21 cellular contexts compared by ENCODE assay signal in the genomic region with DNA sequence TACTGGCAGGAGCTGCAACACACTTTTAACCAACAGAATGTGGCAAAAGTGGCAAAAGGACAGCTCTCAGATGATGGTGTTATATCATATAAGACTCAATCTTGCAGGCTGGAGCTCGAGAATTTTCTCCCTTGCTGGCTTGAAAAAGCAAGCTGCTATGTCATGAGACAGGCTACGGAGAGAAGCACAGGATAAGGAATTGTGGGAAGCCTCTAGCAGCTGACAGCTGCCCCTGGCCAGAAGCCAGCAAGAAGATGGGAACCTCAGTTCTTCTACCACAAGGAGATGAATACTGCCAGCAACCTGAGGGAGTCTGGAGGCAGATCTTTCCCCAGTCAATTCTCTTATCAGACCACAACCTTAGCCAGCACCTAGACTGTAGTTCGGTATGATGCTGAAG. TPM values are rescaled to one million over a fixed set of nuclear protein-coding genes. Genes with fewer than 3 reads are reported as not detected.
A peak's percentile ranks its signal among the peaks of the same experiment; 100 is the strongest.
DNase-seq lines count a peak whose midpoint lies in the region; ATAC-seq and TF ChIP-seq lines count a peak whose summit lies in the region.
"Had no signal": no experiment of that assay in that cellular context is flagged by ENCODE, and none has a peak within 500 bp of the region (broad histone marks: within the 10 kb centered on the region; RNA-seq: fewer than 3 reads in every experiment).

No MANE protein-coding gene starts in this region.

- no TSS peak for BruUV-seq in Calu3 (replicated peaks; lab: Mats Ljungman, UMichigan)

- no peak for ATAC-seq in activated CD4-positive, CD25-positive, alpha-beta regulatory T cell treated with anti-CD3 and anti-CD28 coated beads, Interleukin-2, amount 50 U/mL, for 24 hours
- ATAC-seq in left cardiac atrium (peak in 1 of 2 donors; percentile 61), HG02884 (IDR thresholded peaks at IDR 0.05; ENCODE audit: unreplicated experiment) (no peak)
- ATAC-seq: stimulated activated naive CD8-positive, alpha-beta T cell treated with anti-CD3 and anti-CD28 coated beads, Interleukin-15, Interleukin-2, amounts not matched to agents 100 U/mL and 50 U/mL, for 24 hours had no signal

- no peak for TF ChIP-seq CTCF in Calu3 (IDR thresholded peaks at IDR 0.05; ENCODE audit: unreplicated experiment)

- peaks cover 7% of the 10 kb centered on the region for H3K9me3 Mint-ChIP-seq in Calu3 (ENCODE audit: low read depth, unreplicated experiment)

- H3K27ac Mint-ChIP-seq in Calu3 (ENCODE audit: unreplicated experiment): no peak overlapping the region

- H3K36me3 Mint-ChIP-seq in Calu3 (ENCODE audit: insufficient read depth, unreplicated experiment): no peaks in the 10 kb centered on the region

- peaks cover 53% of the 10 kb centered on the region for H3K27me3 Mint-ChIP-seq in Calu3 (ENCODE audit: unreplicated experiment)

- H3K4me1 Mint-ChIP-seq in Calu3 (ENCODE audit: low read depth, unreplicated experiment): no peaks in the 10 kb centered on the region

- H3K4me3 Mint-ChIP-seq in Calu3 (ENCODE audit: low read depth, unreplicated experiment): no peak overlapping the region

- intact Hi-C loops in left cardiac atrium (cut with DNase I): no loop called here
- intact Hi-C loops in posterior cingulate gyrus (cut with DNase I): no loop called here
- intact Hi-C loops in Calu3 (cut with micrococcal nuclease; ENCODE audit: unreplicated experiment): no loop called here

- peak; percentile 5 for DNase-seq in activated CD4-positive, CD25-positive, alpha-beta regulatory T cell treated with anti-CD3 and anti-CD28 coated beads, Interleukin-2, amount 50 U/mL, for 72 hours
- peak; percentile 20 for DNase-seq in left cardiac atrium
- peak in 8 of 10 donors; percentile 16 to 92 (median 50) for DNase-seq in posterior cingulate gyrus
- peak; percentile 44 for DNase-seq in ureter (ENCODE audit: low spot score)
- DNase-seq in hippocampal formation (lab: John Stamatoyannopoulos, UW): no peak
- DNase-seq in Calu3: no peak
- DNase-seq: 8988T; activated CD4-positive, alpha-beta T cell treated with anti-CD3 and anti-CD28 coated beads for 48 hours; activated CD8-positive, alpha-beta memory T cell treated with anti-CD3 and anti-CD28 coated beads, Interleukin-2, amount 50 U/mL, for 48 hours; activated naive CD4-positive, alpha-beta T cell; BE2C; cortex of kidney; NCI-H1092; NCI-H2081; NCI-H510A treated with DMSO at 0.1 percent for 48 hours; stimulated activated naive CD8-positive, alpha-beta T cell treated with anti-CD3 and anti-CD28 coated beads, Interleukin-15, Interleukin-2, amounts not matched to agents 100 U/mL and 50 U/mL, for 24 hours; SW 1271 had no signal

- CTCF ChIA-PET in Calu3 (lab: Charles Lee): no interaction called here

RNA-seq across cellular contexts. Expression of gene FXYD6, which starts 24.6 kb away (rescaled TPM):
- total RNA-seq in left cardiac atrium (10 to 100 TPM; 31.2 to 37.6 TPM), ureter (41.8 TPM), Calu3 (2022) (0.61 and 0.78 TPM in 2 replicates)
- total RNA-seq: HT-29 had no signal

RNA-seq across cellular contexts. Expression of gene FXYD2, which starts 27.3 kb away (rescaled TPM):
- total RNA-seq in left cardiac atrium (1 to 10 TPM; 1.6 to 1.9 TPM), ureter (1.6 TPM), Calu3 (2022) (7.9 and 9.0 TPM in 2 replicates)

RNA-seq across cellular contexts. Expression of gene DSCAML1, which starts 54.8 kb away (rescaled TPM):
- total RNA-seq in left cardiac atrium (under 1 TPM; 0.76 to 0.88 TPM), ureter (0.81 TPM), Calu3 (2022) (0.07 and 0.27 TPM in 2 replicates)
- total RNA-seq: Caco-2, HT-29 had no signal

Comparison
In these comparisons a context has a peak if more than half of its experiments do, and no peak if none do; other contexts are left out.
1. DNase-seq: peak in activated CD4-positive, CD25-positive, alpha-beta regulatory T cell treated with anti-CD3 and anti-CD28 coated beads, Interleukin-2, amount 50 U/mL, for 72 hours (single experiment), left cardiac atrium (single experiment), posterior cingulate gyrus (8 of 10) and ureter (single experiment); none in hippocampal formation (0 of 2) and Calu3 (single experiment).
2. RNA of gene FXYD6, which starts 24.6 kb away (total RNA-seq): 41.8 TPM in ureter (single experiment) and 31.2 to 37.6 TPM in left cardiac atrium; 0.61 to 0.78 TPM in Calu3; every median in the first group is over 10 times any median in the second.